Comparison of ENCODE assay signal across 20 cellular contexts in genomic region chr11:58934945-58935513, GRCh38. TPM values are rescaled to one million over a fixed set of nuclear protein-coding genes. Genes with fewer than 3 reads are reported as not detected.
DNase-seq lines count a peak whose midpoint lies in the region; ATAC-seq, FAIRE-seq and TF ChIP-seq lines count a peak whose summit lies in the region.
"Had no signal": no experiment of that assay in that cellular context is flagged by ENCODE, and none has a peak within 500 bp of the region (broad histone marks: within the 10 kb centered on the region; RNA-seq: fewer than 3 reads in every experiment).

No MANE protein-coding gene starts in this region.

- H3K4me1 Mint-ChIP-seq in natural killer cell treated with Interleukin-12 subunit alpha and Interleukin-12 subunit beta and Interleukin-15 and Interleukin-18, amount 100 ng/mL, for 72 hours (ENCODE audit: low read depth in 2 of 2) = no peaks in the 10 kb centered on the region
- H3K4me1 Mint-ChIP-seq in natural killer cell (no peaks in the 10 kb centered on the region), type B pancreatic cell (ENCODE audit: unreplicated experiment) (no peaks in the 10 kb centered on the region)
- H3K4me1 Mint-ChIP-seq in stimulated activated effector memory CD8-positive, alpha-beta T cell treated with anti-CD3 and anti-CD28 coated beads, Interleukin-12 subunit alpha, Interleukin-12 subunit beta, amount 100 ng/mL, for 72 hours = no peaks in the 10 kb centered on the region
- H3K4me1 Mint-ChIP-seq: CD14-positive monocyte; CD4-positive, alpha-beta memory T cell; GM23338 had no signal

- H3K36me3 Mint-ChIP-seq in natural killer cell treated with Interleukin-12 subunit alpha and Interleukin-12 subunit beta and Interleukin-15 and Interleukin-18, amount 100 ng/mL, for 72 hours = no peaks in the 10 kb centered on the region
- H3K36me3 Mint-ChIP-seq in natural killer cell (no peaks in the 10 kb centered on the region), type B pancreatic cell (no peaks in the 10 kb centered on the region)
- H3K36me3 Mint-ChIP-seq in stimulated activated effector memory CD8-positive, alpha-beta T cell treated with anti-CD3 and anti-CD28 coated beads, Interleukin-12 subunit alpha, Interleukin-12 subunit beta, amount 100 ng/mL, for 72 hours = no peaks in the 10 kb centered on the region
- H3K36me3 Mint-ChIP-seq: CD14-positive monocyte; CD4-positive, alpha-beta memory T cell had no signal

- H3K27me3 Mint-ChIP-seq in natural killer cell treated with Interleukin-12 subunit alpha and Interleukin-12 subunit beta and Interleukin-15 and Interleukin-18, amount 100 ng/mL, for 72 hours = peaks cover 5 to 9% of the 10 kb centered on the region in 2 donors
- H3K27me3 Mint-ChIP-seq in natural killer cell (ENCODE audit: low read depth in 2 of 2) = no peaks in the 10 kb centered on the region
- H3K27me3 Mint-ChIP-seq in type B pancreatic cell = peaks cover 6% of the 10 kb centered on the region

- H3K27ac Mint-ChIP-seq in natural killer cell treated with Interleukin-12 subunit alpha and Interleukin-12 subunit beta and Interleukin-15 and Interleukin-18, amount 100 ng/mL, for 72 hours = no peak overlapping the region
- H3K27ac Mint-ChIP-seq in natural killer cell = no peak overlapping the region
- H3K27ac Mint-ChIP-seq in stimulated activated effector memory CD8-positive, alpha-beta T cell treated with anti-CD3 and anti-CD28 coated beads, Interleukin-12 subunit alpha, Interleukin-12 subunit beta, amount 100 ng/mL, for 72 hours = no peak overlapping the region
- no peak overlapping the region for H3K27ac Mint-ChIP-seq in type B pancreatic cell
- H3K27ac Mint-ChIP-seq: CD14-positive monocyte; CD4-positive, alpha-beta memory T cell; GM23338; HFFc6 had no signal

- H3K4me3 ChIP-seq in kidney (ENCODE audit: low read length in 2 of 2) = peak overlapping the region in 1 of 2 donors; percentile 3
- H3K4me3 ChIP-seq: A549, GM23338 had no signal

- ATAC-seq in natural killer cell treated with Interleukin-12 subunit alpha and Interleukin-12 subunit beta and Interleukin-15 and Interleukin-18, amount 100 ng/mL, for 72 hours = peak; percentile 41 to 51
- ATAC-seq in natural killer cell = no peak
- ATAC-seq in stimulated activated effector memory CD8-positive, alpha-beta T cell treated with anti-CD3 and anti-CD28 coated beads, Interleukin-12 subunit alpha, Interleukin-12 subunit beta, amount 100 ng/mL, for 72 hours = peak; percentile 15
- ATAC-seq in GM21723 (IDR thresholded peaks at IDR 0.05; ENCODE audit: unreplicated experiment) = no peak
- ATAC-seq: A549, GM23338, HCT116 had no signal

- FAIRE-seq in kidney (lab: Jason Lieb, UNC) = no peak
- FAIRE-seq: A549, GM12892, GM18507 had no signal

- H3K4me1 ChIP-seq in kidney (ENCODE audit: control insufficient read depth in 1 of 2, insufficient read depth in 1 of 2, low read depth in 1 of 2, low read length in 2 of 2) = peaks cover 5 to 21% of the 10 kb centered on the region in 2 donors
- H3K4me1 ChIP-seq: A549 had no signal

- no peaks in the 10 kb centered on the region for H3K9me3 ChIP-seq in kidney (ENCODE audit: control insufficient read depth in 1 of 2, low read length in 2 of 2)
- H3K9me3 ChIP-seq: A549 had no signal

- DNase-seq in natural killer cell treated with Interleukin-12 subunit alpha and Interleukin-12 subunit beta and Interleukin-15 and Interleukin-18, amount 100 ng/mL, for 72 hours (ENCODE audit: low spot score) = no peak
- DNase-seq in natural killer cell (no peak), kidney (no peak), type B pancreatic cell (ENCODE audit: extremely low spot score, unreplicated experiment) (no peak), NCI-H1417 (lab: John Stamatoyannopoulos, UW) (no peak)
- no peak for DNase-seq in stimulated activated effector memory CD8-positive, alpha-beta T cell treated with anti-CD3 and anti-CD28 coated beads, Interleukin-12 subunit alpha, Interleukin-12 subunit beta, amount 100 ng/mL, for 72 hours (ENCODE audit: low spot score in 2 of 2)
- DNase-seq: AML-193; CD4-positive, alpha-beta memory T cell; DMS153; DMS79; GDM1; H7; HFFc6 had no signal

- peak overlapping the region; percentile 73 to 82 for H3K27ac ChIP-seq in kidney (ENCODE audit: low read depth in 2 of 2, low read length in 2 of 2)
- H3K27ac ChIP-seq: A549 had no signal

- H3K4me3 Mint-ChIP-seq in natural killer cell treated with Interleukin-12 subunit alpha and Interleukin-12 subunit beta and Interleukin-15 and Interleukin-18, amount 100 ng/mL, for 72 hours = no peak overlapping the region
- H3K4me3 Mint-ChIP-seq in natural killer cell (no peak overlapping the region), type B pancreatic cell (no peak overlapping the region)
- no peak overlapping the region for H3K4me3 Mint-ChIP-seq in stimulated activated effector memory CD8-positive, alpha-beta T cell treated with anti-CD3 and anti-CD28 coated beads, Interleukin-12 subunit alpha, Interleukin-12 subunit beta, amount 100 ng/mL, for 72 hours
- H3K4me3 Mint-ChIP-seq: CD14-positive monocyte; CD4-positive, alpha-beta memory T cell; GM23338; HFFc6 had no signal

- H3K36me3 ChIP-seq in kidney (ENCODE audit: control insufficient read depth in 1 of 2, insufficient read depth in 2 of 2, low read length in 2 of 2) = no peaks in the 10 kb centered on the region

- no peaks in the 10 kb centered on the region for H3K9me3 Mint-ChIP-seq in natural killer cell treated with Interleukin-12 subunit alpha and Interleukin-12 subunit beta and Interleukin-15 and Interleukin-18, amount 100 ng/mL, for 72 hours
- no peaks in the 10 kb centered on the region for H3K9me3 Mint-ChIP-seq in natural killer cell
- H3K9me3 Mint-ChIP-seq in stimulated activated effector memory CD8-positive, alpha-beta T cell treated with anti-CD3 and anti-CD28 coated beads, Interleukin-12 subunit alpha, Interleukin-12 subunit beta, amount 100 ng/mL, for 72 hours = no peaks in the 10 kb centered on the region
- H3K9me3 Mint-ChIP-seq in type B pancreatic cell = no peaks in the 10 kb centered on the region
- H3K9me3 Mint-ChIP-seq: CD14-positive monocyte, GM23338, HFFc6 had no signal

- TF ChIP-seq CTCF in natural killer cell (IDR thresholded peaks at IDR 0.05) (no peak), kidney (IDR thresholded peaks at IDR 0.05; ENCODE audit: borderline replicate concordance, extremely low read depth, insufficient read depth) (no peak), type B pancreatic cell (conservative IDR thresholded peaks at IDR 0.05) (no peak)

- intact Hi-C loops in natural killer cell (cut with micrococcal nuclease) = no loop called here
- intact Hi-C loops in kidney (cut with DNase I) = no loop called here

- peak overlapping the region in 1 of 2 donors; percentile 22 for H3K9ac ChIP-seq in kidney (ENCODE audit: low read length in 2 of 2)

RNA-seq across cellular contexts. Expression of gene GLYATL1, which starts 4.3 kb away (rescaled TPM):
- not detected for total RNA-seq in natural killer cell treated with Interleukin-12 subunit alpha and Interleukin-12 subunit beta and Interleukin-15 and Interleukin-18, amount 100 ng/mL, for 72 hours
- not detected for total RNA-seq in natural killer cell
- 15.7 TPM for total RNA-seq in kidney
- polyA plus RNA-seq in kidney (ENCODE audit: insufficient read depth, low read depth, low replicate concordance) = 199 TPM
- total RNA-seq in type B pancreatic cell (ENCODE audit: low replicate concordance) = 2.5 and 4.5 TPM in 2 replicates
- total RNA-seq: CD4-positive, alpha-beta memory T cell had no signal
- polyA plus RNA-seq: CD14-positive monocyte; CD4-positive, alpha-beta memory T cell had no signal

Comparison
In these comparisons a context has a peak if more than half of its experiments do, and no peak if none do; other contexts are left out.
1. ATAC-seq: peak in natural killer cell treated with Interleukin-12 subunit alpha and Interleukin-12 subunit beta and Interleukin-15 and Interleukin-18, amount 100 ng/mL, for 72 hours (2 of 2) and stimulated activated effector memory CD8-positive, alpha-beta T cell treated with anti-CD3 and anti-CD28 coated beads, Interleukin-12 subunit alpha, Interleukin-12 subunit beta, amount 100 ng/mL, for 72 hours (single experiment); none in natural killer cell (0 of 3) and GM21723 (single experiment).